Comparison of ENCODE assay signal across 1 cellular context in the genomic region with DNA sequence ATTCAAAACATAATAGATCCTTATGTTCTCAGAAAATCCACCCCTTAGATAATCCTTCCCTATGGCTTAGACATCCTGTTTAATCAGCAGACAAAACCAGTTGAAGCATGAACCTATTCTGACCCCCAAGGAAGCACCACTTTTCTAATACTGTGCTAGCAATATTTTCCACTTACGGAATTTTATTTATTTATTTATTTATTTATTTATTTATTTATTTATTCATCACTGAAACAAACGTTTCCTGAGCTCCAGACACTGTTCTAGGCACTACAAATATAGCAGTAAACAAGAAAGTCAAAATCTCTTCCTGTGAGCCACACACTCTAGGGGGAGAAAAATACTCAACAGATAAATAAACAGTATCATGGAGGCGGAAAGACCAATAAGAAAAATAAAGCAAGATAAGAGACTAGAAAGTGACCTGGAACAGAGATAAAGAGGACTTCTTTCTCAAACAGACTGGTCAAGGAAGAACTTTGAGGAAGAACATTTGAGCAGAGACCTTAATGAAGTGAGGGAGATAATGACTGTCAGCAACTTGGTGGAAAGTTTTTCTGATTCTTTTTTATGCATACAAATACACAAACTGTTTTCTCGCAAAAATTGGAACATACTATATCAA.
A peak's percentile ranks its signal among the peaks of the same experiment; 100 is the strongest.
TF ChIP-seq lines count a peak whose summit lies in the region.

No MANE protein-coding gene starts in this region.

TF ChIP-seq in K562, 482 proteins besides CTCF, POLR2A, EP300 and RAD21 (continued from another document):
- TF ChIP-seq, protein P1, sequence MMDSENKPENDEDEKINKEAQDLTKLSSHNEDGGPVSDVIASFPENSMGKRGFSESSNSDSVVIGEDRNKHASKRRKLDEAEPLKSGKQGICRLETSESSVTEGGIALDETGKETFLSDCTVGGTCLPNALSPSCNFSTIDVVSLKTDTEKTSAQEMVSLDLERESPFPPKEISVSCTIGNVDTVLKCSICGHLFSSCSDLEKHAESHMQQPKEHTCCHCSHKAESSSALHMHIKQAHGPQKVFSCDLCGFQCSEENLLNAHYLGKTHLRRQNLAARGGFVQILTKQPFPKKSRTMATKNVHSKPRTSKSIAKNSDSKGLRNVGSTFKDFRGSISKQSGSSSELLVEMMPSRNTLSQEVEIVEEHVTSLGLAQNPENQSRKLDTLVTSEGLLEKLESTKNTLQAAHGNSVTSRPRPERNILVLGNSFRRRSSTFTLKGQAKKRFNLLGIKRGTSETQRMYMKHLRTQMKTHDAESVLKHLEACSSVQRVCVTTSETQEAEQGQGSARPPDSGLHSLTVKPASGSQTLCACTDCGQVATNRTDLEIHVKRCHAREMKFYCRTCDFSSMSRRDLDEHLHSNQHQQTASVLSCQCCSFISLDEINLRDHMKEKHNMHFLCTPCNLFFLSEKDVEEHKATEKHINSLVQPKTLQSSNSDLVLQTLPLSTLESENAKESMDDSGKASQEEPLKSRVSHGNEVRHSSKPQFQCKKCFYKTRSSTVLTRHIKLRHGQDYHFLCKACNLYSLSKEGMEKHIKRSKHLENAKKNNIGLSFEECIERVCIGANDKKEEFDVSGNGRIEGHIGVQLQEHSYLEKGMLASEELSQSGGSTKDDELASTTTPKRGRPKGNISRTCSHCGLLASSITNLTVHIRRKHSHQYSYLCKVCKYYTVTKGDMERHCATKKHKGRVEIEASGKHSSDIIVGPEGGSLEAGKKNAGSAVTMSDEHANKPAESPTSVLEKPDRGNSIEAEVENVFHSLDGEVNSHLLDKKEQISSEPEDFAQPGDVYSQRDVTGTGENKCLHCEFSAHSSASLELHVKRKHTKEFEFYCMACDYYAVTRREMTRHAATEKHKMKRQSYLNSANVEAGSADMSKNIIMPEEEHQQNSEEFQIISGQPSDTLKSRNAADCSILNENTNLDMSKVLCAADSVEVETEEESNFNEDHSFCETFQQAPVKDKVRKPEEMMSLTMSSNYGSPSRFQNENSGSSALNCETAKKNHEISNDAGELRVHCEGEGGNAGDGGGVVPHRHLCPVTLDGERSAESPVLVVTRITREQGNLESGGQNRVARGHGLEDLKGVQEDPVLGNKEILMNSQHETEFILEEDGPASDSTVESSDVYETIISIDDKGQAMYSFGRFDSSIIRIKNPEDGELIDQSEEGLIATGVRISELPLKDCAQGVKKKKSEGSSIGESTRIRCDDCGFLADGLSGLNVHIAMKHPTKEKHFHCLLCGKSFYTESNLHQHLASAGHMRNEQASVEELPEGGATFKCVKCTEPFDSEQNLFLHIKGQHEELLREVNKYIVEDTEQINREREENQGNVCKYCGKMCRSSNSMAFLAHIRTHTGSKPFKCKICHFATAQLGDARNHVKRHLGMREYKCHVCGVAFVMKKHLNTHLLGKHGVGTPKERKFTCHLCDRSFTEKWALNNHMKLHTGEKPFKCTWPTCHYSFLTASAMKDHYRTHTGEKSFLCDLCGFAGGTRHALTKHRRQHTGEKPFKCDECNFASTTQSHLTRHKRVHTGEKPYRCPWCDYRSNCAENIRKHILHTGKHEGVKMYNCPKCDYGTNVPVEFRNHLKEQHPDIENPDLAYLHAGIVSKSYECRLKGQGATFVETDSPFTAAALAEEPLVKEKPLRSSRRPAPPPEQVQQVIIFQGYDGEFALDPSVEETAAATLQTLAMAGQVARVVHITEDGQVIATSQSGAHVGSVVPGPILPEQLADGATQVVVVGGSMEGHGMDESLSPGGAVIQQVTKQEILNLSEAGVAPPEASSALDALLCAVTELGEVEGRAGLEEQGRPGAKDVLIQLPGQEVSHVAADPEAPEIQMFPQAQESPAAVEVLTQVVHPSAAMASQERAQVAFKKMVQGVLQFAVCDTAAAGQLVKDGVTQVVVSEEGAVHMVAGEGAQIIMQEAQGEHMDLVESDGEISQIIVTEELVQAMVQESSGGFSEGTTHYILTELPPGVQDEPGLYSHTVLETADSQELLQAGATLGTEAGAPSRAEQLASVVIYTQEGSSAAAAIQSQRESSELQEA (IDR thresholded peaks at IDR 0.05; ENCODE audit: low read depth), result no peak
- TF ChIP-seq BCOR (IDR thresholded peaks at IDR 0.05) (no peak), ZNF589 (CRISPR knock-in tag; IDR thresholded peaks at IDR 0.05; ENCODE audit: low read depth) (no peak), EHMT2 (IDR thresholded peaks at IDR 0.05) (no peak), CREB1 (IDR thresholded peaks at IDR 0.05) (no peak), CREB1 (CRISPR knock-in tag; IDR thresholded peaks at IDR 0.05) (no peak), SMC3 (conservative IDR thresholded peaks at IDR 0.05; ENCODE audit: insufficient read depth, low read depth, low read length) (no peak), XRCC5 (IDR thresholded peaks at IDR 0.05; ENCODE audit: low read depth, low read length) (no peak), SOX6 (IDR thresholded peaks at IDR 0.05) (peak; percentile 10; the same call in 1 of the 2 replicates)
- TF ChIP-seq, protein P2, sequence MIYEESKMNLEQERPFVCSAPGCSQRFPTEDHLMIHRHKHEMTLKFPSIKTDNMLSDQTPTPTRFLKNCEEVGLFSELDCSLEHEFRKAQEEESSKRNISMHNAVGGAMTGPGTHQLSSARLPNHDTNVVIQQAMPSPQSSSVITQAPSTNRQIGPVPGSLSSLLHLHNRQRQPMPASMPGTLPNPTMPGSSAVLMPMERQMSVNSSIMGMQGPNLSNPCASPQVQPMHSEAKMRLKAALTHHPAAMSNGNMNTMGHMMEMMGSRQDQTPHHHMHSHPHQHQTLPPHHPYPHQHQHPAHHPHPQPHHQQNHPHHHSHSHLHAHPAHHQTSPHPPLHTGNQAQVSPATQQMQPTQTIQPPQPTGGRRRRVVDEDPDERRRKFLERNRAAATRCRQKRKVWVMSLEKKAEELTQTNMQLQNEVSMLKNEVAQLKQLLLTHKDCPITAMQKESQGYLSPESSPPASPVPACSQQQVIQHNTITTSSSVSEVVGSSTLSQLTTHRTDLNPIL (CRISPR knock-in tag; IDR thresholded peaks at IDR 0.05), result no peak
- TF ChIP-seq, protein P3, sequence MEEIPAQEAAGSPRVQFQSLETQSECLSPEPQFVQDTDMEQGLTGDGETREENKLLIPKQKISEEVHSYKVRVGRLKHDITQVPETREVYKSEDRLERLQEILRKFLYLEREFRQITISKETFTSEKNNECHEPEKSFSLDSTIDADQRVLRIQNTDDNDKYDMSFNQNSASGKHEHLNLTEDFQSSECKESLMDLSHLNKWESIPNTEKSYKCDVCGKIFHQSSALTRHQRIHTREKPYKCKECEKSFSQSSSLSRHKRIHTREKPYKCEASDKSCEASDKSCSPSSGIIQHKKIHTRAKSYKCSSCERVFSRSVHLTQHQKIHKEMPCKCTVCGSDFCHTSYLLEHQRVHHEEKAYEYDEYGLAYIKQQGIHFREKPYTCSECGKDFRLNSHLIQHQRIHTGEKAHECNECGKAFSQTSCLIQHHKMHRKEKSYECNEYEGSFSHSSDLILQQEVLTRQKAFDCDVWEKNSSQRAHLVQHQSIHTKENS (CRISPR knock-in tag; IDR thresholded peaks at IDR 0.05), result no peak
